Comparison of ENCODE assay signal across 19 cellular contexts in genomic region chr12:111287125-111287900, GRCh38.
DNase-seq lines count a peak whose midpoint lies in the region; TF ChIP-seq lines count a peak whose summit lies in the region.
"Had no signal": no experiment of that assay in that cellular context is flagged by ENCODE, and none has a peak within 500 bp of the region (broad histone marks: within the 10 kb centered on the region; RNA-seq: fewer than 3 reads in every experiment).

No MANE protein-coding gene starts in this region.

- DNase-seq in COR-L47 (lab: John Stamatoyannopoulos, UW) (peak; percentile 98), DMS153 treated with DMSO at 0.1 percent for 48 hours (lab: John Stamatoyannopoulos, UW; ENCODE audit: unreplicated experiment) (peak; percentile 41), NCI-H2227 (lab: John Stamatoyannopoulos, UW; ENCODE audit: unreplicated experiment) (peak; percentile 77), SW480 (ENCODE audit: low spot score) (peak; percentile 84), HuH-7.5 (ENCODE audit: low spot score) (no peak), Ammon's horn (ENCODE audit: low spot score) (no peak), smooth muscle cell (lab: John Stamatoyannopoulos, UW; ENCODE audit: unreplicated experiment) (no peak)
- DNase-seq: Calu3; CD4-positive, CD25-positive, alpha-beta regulatory T cell; DND-41; IMR-90; Kasumi-1; MM.1S; NCI-H1694; NCI-H526; PC-3; SW 1271 had no signal

- H3K4me3 ChIP-seq in smooth muscle cell, result no peak overlapping the region
- H3K4me3 ChIP-seq: HAP-1, SJSA1 had no signal

- no peaks in the 10 kb centered on the region for H3K27me3 ChIP-seq in smooth muscle cell (ENCODE audit: low read depth)
- H3K27me3 ChIP-seq: SJSA1 had no signal

- no peaks in the 10 kb centered on the region for H3F3A ChIP-seq in smooth muscle cell (ENCODE audit: low read depth)

- peaks cover 9% of the 10 kb centered on the region for H3K4me1 ChIP-seq in smooth muscle cell (ENCODE audit: low read depth)
- H3K4me1 ChIP-seq: HAP-1, SJSA1 had no signal

- H3K4me2 ChIP-seq in smooth muscle cell, result no peak overlapping the region

- TF ChIP-seq CTCF in smooth muscle cell (IDR thresholded peaks at IDR 0.05; ENCODE audit: borderline replicate concordance, insufficient read depth, poor library complexity, severe bottlenecking), result no peak

- no peaks in the 10 kb centered on the region for H4K20me1 ChIP-seq in smooth muscle cell (ENCODE audit: low read depth)

- H3K9ac ChIP-seq in smooth muscle cell (ENCODE audit: low read depth), result no peak overlapping the region

- no peak overlapping the region for H3K27ac ChIP-seq in smooth muscle cell (ENCODE audit: low read depth)
- H3K27ac ChIP-seq: SJSA1 had no signal

- 91% methylated on average over 34 of the region's 34 CpGs for WGBS in smooth muscle cell (ENCODE audit: low lambda C conversion rate)

- no peaks in the 10 kb centered on the region for H3K9me3 ChIP-seq in smooth muscle cell (replicated peaks; ENCODE audit: low read depth)
- H3K9me3 ChIP-seq: HAP-1, SJSA1 had no signal

- H3K36me3 ChIP-seq in smooth muscle cell (ENCODE audit: low read depth), result no peaks in the 10 kb centered on the region
- H3K36me3 ChIP-seq: HAP-1, SJSA1 had no signal

- H2AFZ ChIP-seq in smooth muscle cell (ENCODE audit: low read depth), result no peak overlapping the region

- no peaks in the 10 kb centered on the region for H3K79me2 ChIP-seq in smooth muscle cell (ENCODE audit: low read depth)

Comparison
In these comparisons a context has a peak if more than half of its experiments do, and no peak if none do; other contexts are left out.
1. DNase-seq: peak in COR-L47 (single experiment), DMS153 treated with DMSO at 0.1 percent for 48 hours (single experiment), NCI-H2227 (single experiment) and SW480 (single experiment); none in HuH-7.5 (single experiment), Ammon's horn (single experiment) and smooth muscle cell (single experiment).